In genomic region chr4:26936284-26937065, GRCh38 we compare ENCODE assay signal across 12 cellular contexts.
DNase-seq lines count a peak whose midpoint lies in the region; ATAC-seq and TF ChIP-seq lines count a peak whose summit lies in the region.
"Had no signal": no experiment of that assay in that cellular context is flagged by ENCODE, and none has a peak within 500 bp of the region (broad histone marks: within the 10 kb centered on the region; RNA-seq: fewer than 3 reads in every experiment).

No MANE protein-coding gene starts in this region.

- H3K4me1 Mint-ChIP-seq in activated naive CD4-positive, alpha-beta T cell treated with anti-CD3 and anti-CD28 coated beads, Interleukin-2, amount 50 U/mL, for 24 hours: peaks cover 83% of the 10 kb centered on the region
- peaks cover 33% of the 10 kb centered on the region for H3K4me1 Mint-ChIP-seq in activated T-helper 17 cell treated with anti-CD3 and anti-CD28 coated beads, Interleukin-2, amount 50 U/mL, for 72 hours
- H3K4me1 Mint-ChIP-seq in nephron progenitor cell: peaks cover 4% of the 10 kb centered on the region

- H3K36me3 Mint-ChIP-seq in activated naive CD4-positive, alpha-beta T cell treated with anti-CD3 and anti-CD28 coated beads, Interleukin-2, amount 50 U/mL, for 24 hours: peaks cover 6% of the 10 kb centered on the region
- peaks cover 0 to 14% of the 10 kb centered on the region in 2 donors for H3K36me3 Mint-ChIP-seq in activated naive CD4-positive, alpha-beta T cell treated with anti-CD3 and anti-CD28 coated beads, Interleukin-2, amount 50 U/mL, for 72 hours
- no peaks in the 10 kb centered on the region for H3K36me3 Mint-ChIP-seq in activated T-helper 17 cell treated with anti-CD3 and anti-CD28 coated beads, Interleukin-2, amount 50 U/mL, for 72 hours (ENCODE audit: low read depth)
- peaks cover 10% of the 10 kb centered on the region for H3K36me3 Mint-ChIP-seq in nephron progenitor cell (ENCODE audit: low read depth)

- no peak for TF ChIP-seq CTCF in nephron progenitor cell (IDR thresholded peaks at IDR 0.05)

- ATAC-seq in activated naive CD4-positive, alpha-beta T cell treated with anti-CD3 and anti-CD28 coated beads, Interleukin-2, amount 50 U/mL, for 72 hours: no peak
- ATAC-seq in activated T-helper 17 cell treated with anti-CD3 and anti-CD28 coated beads, Interleukin-2, amount 50 U/mL, for 72 hours (replicated peaks): peak; percentile 35
- no peak for ATAC-seq in GM21786 (IDR thresholded peaks at IDR 0.05; ENCODE audit: unreplicated experiment)
- ATAC-seq: esophagus mucosa had no signal

- peak overlapping the region; percentile 66 for H3K27ac Mint-ChIP-seq in activated naive CD4-positive, alpha-beta T cell treated with anti-CD3 and anti-CD28 coated beads, Interleukin-2, amount 50 U/mL, for 24 hours
- H3K27ac Mint-ChIP-seq in activated naive CD4-positive, alpha-beta T cell treated with anti-CD3 and anti-CD28 coated beads, Interleukin-2, amount 50 U/mL, for 72 hours: no peak overlapping the region
- peak overlapping the region; percentile 30 for H3K27ac Mint-ChIP-seq in activated T-helper 17 cell treated with anti-CD3 and anti-CD28 coated beads, Interleukin-2, amount 50 U/mL, for 72 hours
- H3K27ac Mint-ChIP-seq in nephron progenitor cell: no peak overlapping the region

- DNase-seq in activated naive CD4-positive, alpha-beta T cell treated with anti-CD3 and anti-CD28 coated beads, Interleukin-2, amount 50 U/mL, for 72 hours (ENCODE audit: low spot score in 2 of 2): no peak
- DNase-seq in left kidney (ENCODE audit: low read depth, low spot score) (peak; percentile 9), substantia nigra (lab: John Stamatoyannopoulos, UW) (no peak), inferior parietal cortex (ENCODE audit: extremely low spot score) (no peak), nephron progenitor cell (no peak)
- DNase-seq: activated CD4-positive, CD25-positive, alpha-beta regulatory T cell; amygdala had no signal

- H3K9me3 Mint-ChIP-seq in activated naive CD4-positive, alpha-beta T cell treated with anti-CD3 and anti-CD28 coated beads, Interleukin-2, amount 50 U/mL, for 24 hours: no peaks in the 10 kb centered on the region
- no peaks in the 10 kb centered on the region for H3K9me3 Mint-ChIP-seq in activated naive CD4-positive, alpha-beta T cell treated with anti-CD3 and anti-CD28 coated beads, Interleukin-2, amount 50 U/mL, for 72 hours
- no peaks in the 10 kb centered on the region for H3K9me3 Mint-ChIP-seq in activated T-helper 17 cell treated with anti-CD3 and anti-CD28 coated beads, Interleukin-2, amount 50 U/mL, for 72 hours
- no peaks in the 10 kb centered on the region for H3K9me3 Mint-ChIP-seq in nephron progenitor cell

- no peak overlapping the region for H3K27ac ChIP-seq in substantia nigra (ENCODE audit: low read depth, low read length, poor library complexity, severe bottlenecking)
- H3K27ac ChIP-seq: skin epidermis had no signal

- peak overlapping the region; percentile 13 for H3K4me3 Mint-ChIP-seq in activated naive CD4-positive, alpha-beta T cell treated with anti-CD3 and anti-CD28 coated beads, Interleukin-2, amount 50 U/mL, for 24 hours
- H3K4me3 Mint-ChIP-seq in activated T-helper 17 cell treated with anti-CD3 and anti-CD28 coated beads, Interleukin-2, amount 50 U/mL, for 72 hours: no peak overlapping the region
- H3K4me3 Mint-ChIP-seq in nephron progenitor cell: no peak overlapping the region

- H3K27me3 Mint-ChIP-seq in activated naive CD4-positive, alpha-beta T cell treated with anti-CD3 and anti-CD28 coated beads, Interleukin-2, amount 50 U/mL, for 24 hours: no peaks in the 10 kb centered on the region
- H3K27me3 Mint-ChIP-seq in activated T-helper 17 cell treated with anti-CD3 and anti-CD28 coated beads, Interleukin-2, amount 50 U/mL, for 72 hours: no peaks in the 10 kb centered on the region
- no peaks in the 10 kb centered on the region for H3K27me3 Mint-ChIP-seq in nephron progenitor cell (ENCODE audit: low read depth, poor library complexity)

Comparison
In these comparisons a context has a peak if more than half of its experiments do, and no peak if none do; other contexts are left out.
1. H3K27ac Mint-ChIP-seq: peak in activated naive CD4-positive, alpha-beta T cell treated with anti-CD3 and anti-CD28 coated beads, Interleukin-2, amount 50 U/mL, for 24 hours (single experiment) and activated T-helper 17 cell treated with anti-CD3 and anti-CD28 coated beads, Interleukin-2, amount 50 U/mL, for 72 hours (single experiment); none in activated naive CD4-positive, alpha-beta T cell treated with anti-CD3 and anti-CD28 coated beads, Interleukin-2, amount 50 U/mL, for 72 hours (0 of 2) and nephron progenitor cell (single experiment).